Comparison of ENCODE assay signal across 1 cellular context in genomic region chr9:80061940-80062339, GRCh38.
TF ChIP-seq lines count a peak whose summit lies in the region.

No MANE protein-coding gene starts in this region.

TF ChIP-seq in HEK293, 187 proteins besides CTCF, POLR2A, EP300 and RAD21 (continued from another document):
- TF ChIP-seq PRDM6 (tag by site-specific recombination; IDR thresholded peaks at IDR 0.05) (peak; percentile 23; the same call in 1 of the 2 replicates), ZNF341 (tag by site-specific recombination; IDR thresholded peaks at IDR 0.05; ENCODE audit: low read depth) (no peak), ZBTB21 (tag by site-specific recombination; IDR thresholded peaks at IDR 0.05) (0 out of 2 replicates have a peak, but pooled peaks have one; percentile 29)
TF ChIP-seq in HEK293: peak in this region for 6.
